3 cellular contexts compared by ENCODE assay signal in the genomic region with DNA sequence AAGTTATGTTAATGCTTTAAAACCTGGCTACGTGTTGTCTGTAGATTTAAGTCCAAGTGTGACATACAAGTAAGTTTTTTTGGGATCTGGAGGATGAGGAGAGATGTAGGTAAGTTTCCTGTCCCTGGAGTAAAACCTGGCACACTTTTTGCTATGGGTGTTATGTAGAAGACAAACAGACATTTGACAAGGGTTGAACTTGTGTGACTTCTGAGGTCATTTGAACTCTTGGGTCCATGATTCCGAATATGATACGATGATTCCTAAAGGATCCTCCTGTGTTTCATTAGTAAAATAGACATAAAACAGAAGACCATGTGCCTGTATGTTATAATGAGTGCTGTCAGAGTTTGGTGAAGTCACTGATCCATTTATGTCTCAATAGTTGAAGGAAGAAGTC.
A peak's percentile ranks its signal among the peaks of the same experiment; 100 is the strongest.
TF ChIP-seq lines count a peak whose summit lies in the region.

No MANE protein-coding gene starts in this region.

TF ChIP-seq in liver, 16 proteins besides CTCF, POLR2A, EP300 and RAD21:
- TF ChIP-seq TAF1 (conservative IDR thresholded peaks at IDR 0.05) (no peak), RXRA (IDR thresholded peaks at IDR 0.05) (peak; percentile 77 to 85), HNF4A (conservative IDR thresholded peaks at IDR 0.05) (peak; percentile 36 to 50), YY1 (IDR thresholded peaks at IDR 0.05) (no peak), NR2F2 (IDR thresholded peaks at IDR 0.05) (no peak), FOXA1 (IDR thresholded peaks at IDR 0.05) (no peak), JUND (IDR thresholded peaks at IDR 0.05) (peak in 1 of 2 donors; percentile 16), SP1 (IDR thresholded peaks at IDR 0.05) (no peak), FOXA2 (IDR thresholded peaks at IDR 0.05) (no peak), EGR1 (IDR thresholded peaks at IDR 0.05; ENCODE audit: low read depth in 2 of 2) (no peak), GABPA (IDR thresholded peaks at IDR 0.05 in 1 of 2, conservative IDR thresholded peaks at IDR 0.05 in 1 of 2) (no peak)
- TF ChIP-seq, protein P1, sequence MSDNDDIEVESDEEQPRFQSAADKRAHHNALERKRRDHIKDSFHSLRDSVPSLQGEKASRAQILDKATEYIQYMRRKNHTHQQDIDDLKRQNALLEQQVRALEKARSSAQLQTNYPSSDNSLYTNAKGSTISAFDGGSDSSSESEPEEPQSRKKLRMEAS (IDR thresholded peaks at IDR 0.05) = no peak
- TF ChIP-seq, protein P2, sequence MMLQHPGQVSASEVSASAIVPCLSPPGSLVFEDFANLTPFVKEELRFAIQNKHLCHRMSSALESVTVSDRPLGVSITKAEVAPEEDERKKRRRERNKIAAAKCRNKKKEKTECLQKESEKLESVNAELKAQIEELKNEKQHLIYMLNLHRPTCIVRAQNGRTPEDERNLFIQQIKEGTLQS (IDR thresholded peaks at IDR 0.05) = no peak
- TF ChIP-seq, protein P3, sequence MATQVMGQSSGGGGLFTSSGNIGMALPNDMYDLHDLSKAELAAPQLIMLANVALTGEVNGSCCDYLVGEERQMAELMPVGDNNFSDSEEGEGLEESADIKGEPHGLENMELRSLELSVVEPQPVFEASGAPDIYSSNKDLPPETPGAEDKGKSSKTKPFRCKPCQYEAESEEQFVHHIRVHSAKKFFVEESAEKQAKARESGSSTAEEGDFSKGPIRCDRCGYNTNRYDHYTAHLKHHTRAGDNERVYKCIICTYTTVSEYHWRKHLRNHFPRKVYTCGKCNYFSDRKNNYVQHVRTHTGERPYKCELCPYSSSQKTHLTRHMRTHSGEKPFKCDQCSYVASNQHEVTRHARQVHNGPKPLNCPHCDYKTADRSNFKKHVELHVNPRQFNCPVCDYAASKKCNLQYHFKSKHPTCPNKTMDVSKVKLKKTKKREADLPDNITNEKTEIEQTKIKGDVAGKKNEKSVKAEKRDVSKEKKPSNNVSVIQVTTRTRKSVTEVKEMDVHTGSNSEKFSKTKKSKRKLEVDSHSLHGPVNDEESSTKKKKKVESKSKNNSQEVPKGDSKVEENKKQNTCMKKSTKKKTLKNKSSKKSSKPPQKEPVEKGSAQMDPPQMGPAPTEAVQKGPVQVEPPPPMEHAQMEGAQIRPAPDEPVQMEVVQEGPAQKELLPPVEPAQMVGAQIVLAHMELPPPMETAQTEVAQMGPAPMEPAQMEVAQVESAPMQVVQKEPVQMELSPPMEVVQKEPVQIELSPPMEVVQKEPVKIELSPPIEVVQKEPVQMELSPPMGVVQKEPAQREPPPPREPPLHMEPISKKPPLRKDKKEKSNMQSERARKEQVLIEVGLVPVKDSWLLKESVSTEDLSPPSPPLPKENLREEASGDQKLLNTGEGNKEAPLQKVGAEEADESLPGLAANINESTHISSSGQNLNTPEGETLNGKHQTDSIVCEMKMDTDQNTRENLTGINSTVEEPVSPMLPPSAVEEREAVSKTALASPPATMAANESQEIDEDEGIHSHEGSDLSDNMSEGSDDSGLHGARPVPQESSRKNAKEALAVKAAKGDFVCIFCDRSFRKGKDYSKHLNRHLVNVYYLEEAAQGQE (IDR thresholded peaks at IDR 0.05) = no peak

TF ChIP-seq in HepG2, 621 proteins besides CTCF, POLR2A, EP300 and RAD21:
- TF ChIP-seq AHR (CRISPR knock-in tag; IDR thresholded peaks at IDR 0.05) = no peak
- TF ChIP-seq STAG1 (CRISPR knock-in tag; IDR thresholded peaks at IDR 0.05) = no peak
- TF ChIP-seq NR2F1 (CRISPR knock-in tag; IDR thresholded peaks at IDR 0.05) = no peak
- no peak for TF ChIP-seq IRX3 (CRISPR knock-in tag; IDR thresholded peaks at IDR 0.05; ENCODE audit: borderline replicate concordance, low read depth)

TF ChIP-seq in SK-N-SH, 30 proteins besides CTCF, POLR2A, EP300 and RAD21:
- TF ChIP-seq, protein P4, sequence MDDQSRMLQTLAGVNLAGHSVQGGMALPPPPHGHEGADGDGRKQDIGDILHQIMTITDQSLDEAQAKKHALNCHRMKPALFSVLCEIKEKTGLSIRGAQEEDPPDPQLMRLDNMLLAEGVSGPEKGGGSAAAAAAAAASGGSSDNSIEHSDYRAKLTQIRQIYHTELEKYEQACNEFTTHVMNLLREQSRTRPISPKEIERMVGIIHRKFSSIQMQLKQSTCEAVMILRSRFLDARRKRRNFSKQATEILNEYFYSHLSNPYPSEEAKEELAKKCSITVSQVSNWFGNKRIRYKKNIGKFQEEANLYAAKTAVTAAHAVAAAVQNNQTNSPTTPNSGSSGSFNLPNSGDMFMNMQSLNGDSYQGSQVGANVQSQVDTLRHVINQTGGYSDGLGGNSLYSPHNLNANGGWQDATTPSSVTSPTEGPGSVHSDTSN (IDR thresholded peaks at IDR 0.05) = no peak
- TF ChIP-seq, protein P1 (IDR thresholded peaks at IDR 0.05; ENCODE audit: low read depth) = no peak
- TF ChIP-seq TAF1 (IDR thresholded peaks at IDR 0.05; ENCODE audit: borderline replicate concordance, low read depth, low read length) (no peak), EZH2phosphoT487 (IDR thresholded peaks at IDR 0.05; ENCODE audit: borderline replicate concordance, low read depth) (no peak), NRF1 (IDR thresholded peaks at IDR 0.05; ENCODE audit: low read depth, low read length) (no peak), SIN3A (IDR thresholded peaks at IDR 0.05; ENCODE audit: borderline replicate concordance, low read depth, low read length) (no peak)
- TF ChIP-seq, protein P5, sequence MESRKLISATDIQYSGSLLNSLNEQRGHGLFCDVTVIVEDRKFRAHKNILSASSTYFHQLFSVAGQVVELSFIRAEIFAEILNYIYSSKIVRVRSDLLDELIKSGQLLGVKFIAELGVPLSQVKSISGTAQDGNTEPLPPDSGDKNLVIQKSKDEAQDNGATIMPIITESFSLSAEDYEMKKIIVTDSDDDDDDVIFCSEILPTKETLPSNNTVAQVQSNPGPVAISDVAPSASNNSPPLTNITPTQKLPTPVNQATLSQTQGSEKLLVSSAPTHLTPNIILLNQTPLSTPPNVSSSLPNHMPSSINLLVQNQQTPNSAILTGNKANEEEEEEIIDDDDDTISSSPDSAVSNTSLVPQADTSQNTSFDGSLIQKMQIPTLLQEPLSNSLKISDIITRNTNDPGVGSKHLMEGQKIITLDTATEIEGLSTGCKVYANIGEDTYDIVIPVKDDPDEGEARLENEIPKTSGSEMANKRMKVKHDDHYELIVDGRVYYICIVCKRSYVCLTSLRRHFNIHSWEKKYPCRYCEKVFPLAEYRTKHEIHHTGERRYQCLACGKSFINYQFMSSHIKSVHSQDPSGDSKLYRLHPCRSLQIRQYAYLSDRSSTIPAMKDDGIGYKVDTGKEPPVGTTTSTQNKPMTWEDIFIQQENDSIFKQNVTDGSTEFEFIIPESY (IDR thresholded peaks at IDR 0.05; ENCODE audit: borderline replicate concordance, low read depth) = no peak
- TF ChIP-seq, protein P6, sequence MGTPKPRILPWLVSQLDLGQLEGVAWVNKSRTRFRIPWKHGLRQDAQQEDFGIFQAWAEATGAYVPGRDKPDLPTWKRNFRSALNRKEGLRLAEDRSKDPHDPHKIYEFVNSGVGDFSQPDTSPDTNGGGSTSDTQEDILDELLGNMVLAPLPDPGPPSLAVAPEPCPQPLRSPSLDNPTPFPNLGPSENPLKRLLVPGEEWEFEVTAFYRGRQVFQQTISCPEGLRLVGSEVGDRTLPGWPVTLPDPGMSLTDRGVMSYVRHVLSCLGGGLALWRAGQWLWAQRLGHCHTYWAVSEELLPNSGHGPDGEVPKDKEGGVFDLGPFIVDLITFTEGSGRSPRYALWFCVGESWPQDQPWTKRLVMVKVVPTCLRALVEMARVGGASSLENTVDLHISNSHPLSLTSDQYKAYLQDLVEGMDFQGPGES (IDR thresholded peaks at IDR 0.05; ENCODE audit: low read depth, low read length) = no peak
